Comparison of ENCODE assay signal across 1 cellular context in the genomic region with DNA sequence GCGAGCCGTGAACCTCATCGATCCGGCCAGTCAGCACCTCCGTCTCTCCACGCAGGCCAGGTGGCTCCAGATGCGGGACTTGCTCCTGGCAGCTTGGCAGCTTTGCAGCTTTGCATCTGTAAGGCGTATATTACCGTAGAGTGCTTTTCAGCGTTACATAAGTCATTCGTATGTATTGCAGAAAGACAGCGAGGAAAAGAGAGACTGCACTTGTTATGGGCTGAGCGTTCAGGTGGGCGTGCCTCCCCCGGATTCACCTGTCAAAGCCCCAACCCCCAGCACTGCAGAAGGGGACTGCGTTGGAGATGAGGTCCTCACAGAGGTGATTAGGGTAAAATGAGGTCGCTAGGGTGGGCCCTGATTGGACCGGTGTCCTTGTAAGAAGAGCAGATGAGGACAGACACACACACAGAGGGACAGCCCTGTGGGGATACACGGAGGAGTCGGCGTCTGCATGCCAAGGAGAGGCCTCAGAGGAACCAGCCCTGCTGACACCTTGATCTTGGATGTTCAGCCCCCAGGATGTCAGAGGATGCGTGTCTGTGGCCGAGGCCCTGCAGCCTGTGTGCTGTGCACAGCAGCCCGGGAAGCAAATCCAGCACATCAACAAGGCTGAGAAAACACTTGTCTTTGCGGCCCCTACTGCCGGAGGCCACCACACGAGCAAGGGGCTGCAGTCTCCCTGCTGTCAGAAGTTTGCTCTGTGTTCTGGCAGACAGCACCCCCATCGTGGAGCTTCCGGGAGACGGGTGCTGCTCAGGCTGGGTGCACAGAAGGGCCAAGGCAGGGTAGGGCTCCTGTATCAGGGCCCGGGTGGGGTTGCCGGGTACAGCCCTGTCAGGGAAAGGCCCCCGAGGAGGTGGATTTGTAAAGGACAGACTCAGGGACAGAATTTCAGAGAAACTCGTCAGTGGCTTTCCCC.
A peak's percentile ranks its signal among the peaks of the same experiment; 100 is the strongest.
TF ChIP-seq lines count a peak whose summit lies in the region.

No MANE protein-coding gene starts in this region.

TF ChIP-seq in K562, 482 proteins besides CTCF, POLR2A, EP300 and RAD21 (continued from another document):
- TF ChIP-seq RB1 (IDR thresholded peaks at IDR 0.05; ENCODE audit: low read depth) (0 out of 2 replicates have a peak, but pooled peaks have one; percentile 31), L3MBTL2 (IDR thresholded peaks at IDR 0.05) (no peak), MCM3 (IDR thresholded peaks at IDR 0.05) (no peak)
- TF ChIP-seq, protein P1, sequence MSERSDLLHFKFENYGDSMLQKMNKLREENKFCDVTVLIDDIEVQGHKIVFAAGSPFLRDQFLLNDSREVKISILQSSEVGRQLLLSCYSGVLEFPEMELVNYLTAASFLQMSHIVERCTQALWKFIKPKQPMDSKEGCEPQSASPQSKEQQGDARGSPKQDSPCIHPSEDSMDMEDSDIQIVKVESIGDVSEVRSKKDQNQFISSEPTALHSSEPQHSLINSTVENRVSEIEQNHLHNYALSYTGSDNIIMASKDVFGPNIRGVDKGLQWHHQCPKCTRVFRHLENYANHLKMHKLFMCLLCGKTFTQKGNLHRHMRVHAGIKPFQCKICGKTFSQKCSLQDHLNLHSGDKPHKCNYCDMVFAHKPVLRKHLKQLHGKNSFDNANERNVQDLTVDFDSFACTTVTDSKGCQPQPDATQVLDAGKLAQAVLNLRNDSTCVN (CRISPR knock-in tag; IDR thresholded peaks at IDR 0.05) = no peak
